10 cellular contexts compared by ENCODE assay signal in genomic region chr20:49913399-49914047, GRCh38. TPM values are rescaled to one million over a fixed set of nuclear protein-coding genes. Genes with fewer than 3 reads are reported as not detected.
DNase-seq lines count a peak whose midpoint lies in the region; ATAC-seq and TF ChIP-seq lines count a peak whose summit lies in the region.
"Had no signal": no experiment of that assay in that cellular context is flagged by ENCODE, and none has a peak within 500 bp of the region (broad histone marks: within the 10 kb centered on the region; RNA-seq: fewer than 3 reads in every experiment).

No MANE protein-coding gene starts in this region.

- H3K27ac ChIP-seq in HEK293 (ENCODE audit: extremely low read depth, low read depth, low read length) (no peak overlapping the region), gastrocnemius medialis (peak overlapping the region; percentile 94 to 100 (median 96)), RWPE1 (no peak overlapping the region)
- H3K27ac ChIP-seq: brain microvascular endothelial cell had no signal

- POLR2A ChIA-PET in HEK293 (lab: Yijun Ruan, JAX), result interaction anchor here (0.5 to 0.9 kb wide), 3 partner anchors 9 to 33 kb away, joined by 3 read pairs; no protein-coding TSS in a partner anchor
- POLR2A ChIA-PET in WTC11 (lab: Charles Lee), result interaction anchor here (0.7 kb wide), 1 partner anchor 223 kb away, joined by 3 read pairs; no protein-coding TSS in a partner anchor
- POLR2A ChIA-PET in RWPE1 (lab: Yijun Ruan, JAX; ENCODE audit: low non-redundant PET), result no interaction called here

- no peak for DNase-seq in WTC11 (ENCODE audit: low spot score)
- peak; percentile 42 for DNase-seq in fibroblast of villous mesenchyme (ENCODE audit: low read depth)
- no peak for DNase-seq in gastrocnemius medialis
- no peak for DNase-seq in NAMALWA (ENCODE audit: low spot score)
- no peak for DNase-seq in RWPE1 (ENCODE audit: low spot score)
- DNase-seq: brain microvascular endothelial cell, HCEC 1CT, left cardiac atrium had no signal

- peak overlapping the region; percentile 98 for H3K4me3 Mint-ChIP-seq in WTC11

- CTCF ChIA-PET in HEK293 (lab: Yijun Ruan, JAX), result interaction anchor here (0.6 to 1.7 kb wide), 3 partner anchors 9 to 392 kb away, joined by 3 to 8 read pairs (median 3); no protein-coding TSS in a partner anchor
- CTCF ChIA-PET in WTC11 (lab: Charles Lee), result interaction anchor here (0.7 to 1.6 kb wide), 8 partner anchors 22 to 371 kb away, joined by 3 to 10 read pairs (median 4); partner anchors contain the start of gene RNF114
- CTCF ChIA-PET in RWPE1 (lab: Yijun Ruan, JAX), result interaction anchor here (0.6 to 4.7 kb wide), 8 partner anchors 14 to 581 kb away, joined by 3 to 20 read pairs (median 4); no protein-coding TSS in a partner anchor

- H3K4me1 ChIP-seq in HEK293 (ENCODE audit: control insufficient read depth, insufficient read depth, low read length) (no peaks in the 10 kb centered on the region), gastrocnemius medialis (peaks cover 48 to 64% of the 10 kb centered on the region in 2 donors)

- TF ChIP-seq CTCF in HEK293 (tag by site-specific recombination; IDR thresholded peaks at IDR 0.05), result no peak
- no peak for TF ChIP-seq CTCF in WTC11 (IDR thresholded peaks at IDR 0.05)
- TF ChIP-seq CTCF in fibroblast of villous mesenchyme (IDR thresholded peaks at IDR 0.05; ENCODE audit: insufficient read depth, low read depth, low read length), result no peak
- no peak for TF ChIP-seq CTCF in gastrocnemius medialis (IDR thresholded peaks at IDR 0.05 in 4 of 5, conservative IDR thresholded peaks at IDR 0.05 in 1 of 5)
- no peak for TF ChIP-seq CTCF in RWPE1 (conservative IDR thresholded peaks at IDR 0.05; ENCODE audit: low read depth)

- peaks cover 4% of the 10 kb centered on the region; the same call in 1 of the 2 replicates for H3K27me3 Mint-ChIP-seq in WTC11 (ENCODE audit: low read depth)

- H3K36me3 ChIP-seq in HEK293 (ENCODE audit: control insufficient read depth in 2 of 2, insufficient read depth in 1 of 2, low read length in 2 of 2) (peaks cover 0 to 12% of the 10 kb centered on the region in 2 experiments; a peak in 1 of 3 replicates), gastrocnemius medialis (peaks cover 0 to 2% of the 10 kb centered on the region in 2 donors)

- no peaks in the 10 kb centered on the region for H3K9me3 Mint-ChIP-seq in WTC11

- H3K36me3 Mint-ChIP-seq in WTC11, result peaks cover under 1% of the 10 kb centered on the region; the same call in 1 of the 2 replicates

- H3K9me3 ChIP-seq in HEK293 (ENCODE audit: control insufficient read depth, insufficient read depth, low read depth, low read length) (no peaks in the 10 kb centered on the region), gastrocnemius medialis (no peaks in the 10 kb centered on the region)

- peaks cover 19% of the 10 kb centered on the region for H3K4me1 Mint-ChIP-seq in WTC11

- intact Hi-C loops in gastrocnemius medialis (cut with DNase I; ENCODE audit: low total_unique reads), result loop anchor here (2.0 to 10.0 kb wide), 3 partner anchors 23 to 199 kb away; partner anchors contain the start of genes B4GALT5, RNF114 and SLC9A8

- no peak overlapping the region for H3K27ac Mint-ChIP-seq in WTC11

- H3K4me3 ChIP-seq in HEK293 (ENCODE audit: low read depth, low read length) (no peak overlapping the region), fibroblast of villous mesenchyme (ENCODE audit: low read depth, low read length) (peak overlapping the region; percentile 83), gastrocnemius medialis (peak overlapping the region in 3 of 4 donors; percentile 87 to 99 (median 98))

- no peaks in the 10 kb centered on the region for H3K27me3 ChIP-seq in gastrocnemius medialis
- H3K27me3 ChIP-seq: brain microvascular endothelial cell had no signal

- ATAC-seq in WTC11 (no peak), gastrocnemius medialis (no peak), HG02970 (IDR thresholded peaks at IDR 0.05; ENCODE audit: low FRiP score, unreplicated experiment) (no peak)
- ATAC-seq: left cardiac atrium had no signal

- in situ Hi-C loops in gastrocnemius medialis (cut with MboI; ENCODE audit: low sequenced_read_pairs in 4 of 4), result no loop called here

- TF ChIP-seq POLR2A in gastrocnemius medialis (IDR thresholded peaks at IDR 0.05), result no peak

TF ChIP-seq in HEK293, 187 proteins besides CTCF, POLR2A, EP300 and RAD21 (continues in another document):
- TF ChIP-seq ZNF626 (tag by site-specific recombination; IDR thresholded peaks at IDR 0.05) (no peak), ZNF362 (tag by site-specific recombination; IDR thresholded peaks at IDR 0.05) (peak; percentile 77; the same call in 1 of the 2 replicates), REST (tag by site-specific recombination; IDR thresholded peaks at IDR 0.05) (peak; percentile 76)

TF ChIP-seq in WTC11, 78 proteins besides CTCF, POLR2A, EP300 and RAD21:
- TF ChIP-seq ZNF281 (CRISPR knock-in tag; IDR thresholded peaks at IDR 0.05) (no peak), E2F5 (CRISPR knock-in tag; IDR thresholded peaks at IDR 0.05) (no peak), JUN (CRISPR knock-in tag; IDR thresholded peaks at IDR 0.05) (no peak), IRF2 (CRISPR knock-in tag; IDR thresholded peaks at IDR 0.05; ENCODE audit: borderline replicate concordance, low read depth) (no peak), NFYB (CRISPR knock-in tag; conservative IDR thresholded peaks at IDR 0.05; ENCODE audit: low read depth) (no peak)

RNA-seq across cellular contexts. Expression of gene SPATA2, which starts 1.8 kb away (rescaled TPM):
- 10.1 to 11.3 TPM (median 11.3 TPM) in 3 replicates for total RNA-seq in WTC11 (2021)
- 2.6 and 3.9 TPM in 2 replicates for total RNA-seq in fibroblast of villous mesenchyme
- 10 to 100 TPM in 2 of 4 donors, 1 to 10 TPM in 2; 7.7 to 10.7 (median 9.7) TPM for total RNA-seq in gastrocnemius medialis

RNA-seq across cellular contexts. Expression of gene RNF114, which starts 22.7 kb away (rescaled TPM):
- total RNA-seq in WTC11 (2021), result 86.6 to 91.6 TPM (median 88.1 TPM) in 3 replicates
- 44.1 and 57.0 TPM in 2 replicates for total RNA-seq in fibroblast of villous mesenchyme
- total RNA-seq in gastrocnemius medialis, result 100 to 1,000 TPM; 133 to 216 (median 172) TPM

Comparison
In these comparisons a context has a peak if more than half of its experiments do, and no peak if none do; other contexts are left out.
1. H3K27ac ChIP-seq: peak in gastrocnemius medialis (4 of 4); none in HEK293 (single experiment) and RWPE1 (single experiment).